In the genomic region with DNA sequence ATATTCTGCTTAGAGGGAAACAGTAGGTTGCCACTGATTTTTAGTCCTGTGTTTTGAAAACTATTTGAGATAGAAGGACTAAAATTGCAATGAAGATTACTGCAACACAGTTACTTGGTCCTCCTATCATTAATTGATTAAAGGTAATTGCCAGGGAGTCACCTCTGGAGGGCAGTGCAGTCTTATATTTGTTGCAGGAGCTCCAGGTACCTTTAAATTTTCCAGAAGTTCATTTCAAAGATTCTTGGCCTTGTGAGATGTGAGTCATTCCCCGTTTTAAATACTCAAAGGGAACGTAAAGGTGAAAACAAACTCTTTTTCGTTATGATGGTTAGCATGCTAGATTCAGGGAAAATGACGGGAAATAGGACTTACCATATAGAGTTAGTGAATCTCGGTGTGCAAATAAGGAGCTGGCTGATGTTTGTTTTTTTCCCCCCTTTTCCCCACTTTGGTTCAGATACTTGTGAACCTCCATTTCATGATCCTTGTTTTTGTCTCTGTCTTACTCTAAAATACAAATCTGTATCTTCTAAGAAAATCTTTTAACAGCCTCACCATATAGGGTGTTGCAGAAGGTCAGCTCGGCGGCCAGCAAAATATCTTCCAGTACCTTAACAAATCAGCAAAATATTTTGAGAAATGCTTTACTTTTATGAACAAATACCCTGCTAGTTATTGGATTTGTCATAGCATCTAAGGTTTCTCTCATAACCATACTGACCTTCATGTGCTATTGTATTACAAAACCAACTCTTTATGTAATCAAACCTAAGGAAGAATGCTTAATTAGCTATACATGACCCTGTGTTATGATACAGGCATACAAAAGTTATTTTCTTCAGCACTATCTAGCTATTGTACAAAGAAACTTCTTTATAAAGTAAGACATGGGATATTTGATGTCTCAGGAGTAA, we compare ENCODE assay signal across 8 cellular contexts.
A peak's percentile ranks its signal among the peaks of the same experiment; 100 is the strongest.
DNase-seq lines count a peak whose midpoint lies in the region; ATAC-seq and TF ChIP-seq lines count a peak whose summit lies in the region.

No MANE protein-coding gene starts in this region.

- in situ Hi-C loops in transverse colon (cut with MboI; ENCODE audit: low pct_ligation_motif_present in 1 of 4, low pct_unique_long_range_greater_than_20kb in 1 of 4, low sequenced_read_pairs in 3 of 4) = loop anchor here in 3 of 4 donors (10.0 to 25.0 kb wide), 5 partner anchors 210 to 312 kb away; no protein-coding TSS in a partner anchor

- no peak for TF ChIP-seq EP300 in transverse colon (IDR thresholded peaks at IDR 0.05; ENCODE audit: low read depth)

- H3K27me3 Mint-ChIP-seq in T-helper 17 cell = peaks cover 8% of the 10 kb centered on the region

- ATAC-seq in GM19351 (IDR thresholded peaks at IDR 0.05; ENCODE audit: unreplicated experiment) (peak; percentile 76), HG03571 (IDR thresholded peaks at IDR 0.05; ENCODE audit: unreplicated experiment) (peak; percentile 70), T-helper 17 cell (no peak)

- no peak for TF ChIP-seq POLR2A in transverse colon (IDR thresholded peaks at IDR 0.05)

- no peak overlapping the region for H3K27ac ChIP-seq in transverse colon

- peaks cover 0 to 17% (median 2%) of the 10 kb centered on the region in 4 donors for H3K4me1 ChIP-seq in transverse colon

- H3K4me1 Mint-ChIP-seq in T-helper 17 cell = peaks cover 4% of the 10 kb centered on the region

- intact Hi-C loops in transverse colon (cut with DNase I; ENCODE audit: low total_unique reads) = loop anchor here (10.0 kb wide), 1 partner anchor 222 kb away; no protein-coding TSS in a partner anchor

- no peak overlapping the region for H3K4me3 Mint-ChIP-seq in T-helper 17 cell

- no peaks in the 10 kb centered on the region for H3K36me3 Mint-ChIP-seq in T-helper 17 cell (ENCODE audit: low read depth)

- H3K9me3 ChIP-seq in transverse colon (no peaks in the 10 kb centered on the region), T-helper 17 cell (ENCODE audit: control insufficient read depth, low read length, poor library complexity, severe bottlenecking) (no peaks in the 10 kb centered on the region)

- no peaks in the 10 kb centered on the region for H3K36me3 ChIP-seq in transverse colon

- DNase-seq in D341Med (ENCODE audit: low spot score) (peak; percentile 47), NCI-H82 (lab: John Stamatoyannopoulos, UW) (peak; percentile 77), cerebellar cortex (ENCODE audit: low spot score) (peak; percentile 74), left kidney (ENCODE audit: low read depth, low spot score) (peak; percentile 76), transverse colon (peak; percentile 53), T-helper 17 cell (no peak)

- no peak overlapping the region for H3K4me3 ChIP-seq in transverse colon

- WGBS in transverse colon (ENCODE audit: low coverage in 1 of 2), 2 donors = 45 to 60% methylated on average over 7 of the region's 7 CpGs

- H3K27ac Mint-ChIP-seq in T-helper 17 cell = no peak overlapping the region

- no peaks in the 10 kb centered on the region for H3K27me3 ChIP-seq in transverse colon

- peak; percentile 47 to 60 (median 57) for TF ChIP-seq CTCF in transverse colon (IDR thresholded peaks at IDR 0.05)

Comparison
In these comparisons a context has a peak if more than half of its experiments do, and no peak if none do; other contexts are left out.
1. DNase-seq: peak in D341Med (single experiment), NCI-H82 (single experiment), cerebellar cortex (single experiment), left kidney (single experiment) and transverse colon (single experiment); none in T-helper 17 cell (0 of 3).